8 cellular contexts compared by ENCODE assay signal in genomic region chr11:63768232-63769043, GRCh38. TPM values are rescaled to one million over a fixed set of nuclear protein-coding genes. Genes with fewer than 3 reads are reported as not detected.
DNase-seq lines count a peak whose midpoint lies in the region; ATAC-seq, FAIRE-seq and TF ChIP-seq lines count a peak whose summit lies in the region.

Gene ZFTA (minus strand): TSS chr11:63768775. CDS start chr11:63768622, 153 bp downstream.

- H3K4me3 ChIP-seq in HUES6 (ENCODE audit: low read depth, low read length) = peak within 1 kb of the TSS; percentile 80
- H3K4me3 ChIP-seq in pancreas = peak within 1 kb of the TSS; percentile 63 to 94 (median 86)

- FAIRE-seq in pancreas (lab: Jason Lieb, UNC) = no peak
- no peak for FAIRE-seq in urothelium cell line (lab: Jason Lieb, UNC)

- WGBS in pancreas, 2 donors = 0 to 1% methylated on average over 48 to 114 of the region's 114 CpGs

- no peaks in the 10 kb centered on the region for H3K9me3 ChIP-seq in HUES6 (ENCODE audit: control insufficient read depth, insufficient read depth, low read depth, low read length)
- no peaks in the 10 kb centered on the region for H3K9me3 ChIP-seq in pancreas

- H3K27me3 Mint-ChIP-seq in activated naive CD8-positive, alpha-beta T cell treated with anti-CD3 and anti-CD28 coated beads for 36 hours = peaks cover 14% of the 10 kb centered on the region

- H3K9me3 Mint-ChIP-seq in activated naive CD8-positive, alpha-beta T cell treated with anti-CD3 and anti-CD28 coated beads for 36 hours = no peaks in the 10 kb centered on the region

- TF ChIP-seq CTCF in pancreas (IDR thresholded peaks at IDR 0.05) = peak; percentile 14 to 62 (median 32)

- DNase-seq in AG20443 (ENCODE audit: low spot score) (peak; percentile 89), SK-MEL-5 (ENCODE audit: low read depth, low spot score) (peak; percentile 55), Right ventricle myocardium inferior (ENCODE audit: missing footprints) (peak; percentile 80), pancreas (peak; percentile 63 to 86 (median 74)), urothelium cell line (ENCODE audit: low spot score) (peak; percentile 84)
- peak; percentile 79 for DNase-seq in activated naive CD8-positive, alpha-beta T cell treated with anti-CD3 and anti-CD28 coated beads for 36 hours

- ATAC-seq in GM19324 (IDR thresholded peaks at IDR 0.05; ENCODE audit: low FRiP score, unreplicated experiment) = peak; percentile 60
- peak; percentile 39 for ATAC-seq in Right ventricle myocardium inferior
- ATAC-seq in pancreas = peak; percentile 32 to 54 (median 38)

- in situ Hi-C loops in SK-MEL-5 (cut with HindIII; ENCODE audit: low pct_unique_long_range_greater_than_20kb, low sequenced_read_pairs) = no loop called here

- intact Hi-C loops in Right ventricle myocardium inferior (cut with DNase I) = loop anchor here (1.0 to 10.0 kb wide), 3 partner anchors 45 to 386 kb away; partner anchors contain the start of gene SPINDOC
- intact Hi-C loops in pancreas (cut with DNase I) = loop anchor here in 2 of 3 donors (5.0 to 10.0 kb wide), 3 partner anchors 66 to 179 kb away; partner anchors contain the start of gene MARK2 (in 1 of the 2)

- H3K27ac Mint-ChIP-seq in activated naive CD8-positive, alpha-beta T cell treated with anti-CD3 and anti-CD28 coated beads for 36 hours = peak within 1 kb of the TSS; percentile 82

- peaks cover 22% of the 10 kb centered on the region for H3K4me1 Mint-ChIP-seq in activated naive CD8-positive, alpha-beta T cell treated with anti-CD3 and anti-CD28 coated beads for 36 hours

- H3K27me3 ChIP-seq in HUES6 (ENCODE audit: control insufficient read depth, insufficient read depth, low read length) = peaks cover 23% of the 10 kb centered on the region
- H3K27me3 ChIP-seq in pancreas = no peaks in the 10 kb centered on the region

- no peaks in the 10 kb centered on the region for H3K36me3 Mint-ChIP-seq in activated naive CD8-positive, alpha-beta T cell treated with anti-CD3 and anti-CD28 coated beads for 36 hours

- H3K4me1 ChIP-seq in HUES6 (ENCODE audit: control insufficient read depth, insufficient read depth, low read length) (peaks cover 41% of the 10 kb centered on the region), pancreas (peaks cover 0 to 3% (median 0%) of the 10 kb centered on the region in 3 donors)

- H3K9ac ChIP-seq in HUES6 (ENCODE audit: low read length) = peak within 1 kb of the TSS; percentile 76

- peak within 1 kb of the TSS; percentile 89 for H3K4me3 Mint-ChIP-seq in activated naive CD8-positive, alpha-beta T cell treated with anti-CD3 and anti-CD28 coated beads for 36 hours

- H3K36me3 ChIP-seq in HUES6 (ENCODE audit: control insufficient read depth, insufficient read depth, low read length) (peaks cover 6% of the 10 kb centered on the region; the same call in 1 of the 2 replicates), pancreas (no peaks in the 10 kb centered on the region)

- H3K27ac ChIP-seq in HUES6 (ENCODE audit: low read depth, low read length) (peak within 1 kb of the TSS; percentile 86), pancreas (peak within 1 kb of the TSS; percentile 35 to 69 (median 58))

RNA-seq across cellular contexts. Expression of gene ZFTA, which starts in this region (rescaled TPM):
- total RNA-seq in SK-MEL-5 (2014; rRNA removed; shearing (Covaris generic)) = 5.4 and 7.3 TPM in 2 replicates
- polyA plus RNA-seq in SK-MEL-5 (2015; cell fraction: cytosol; rRNA removed) = 6.5 and 8.5 TPM in 2 replicates
- 14.9 and 17.8 TPM in 2 replicates for polyA plus RNA-seq in SK-MEL-5 (2015; cell fraction: nucleus; rRNA removed)
- 1 to 10 TPM; 4.7 to 6.2 TPM for total RNA-seq in activated naive CD8-positive, alpha-beta T cell treated with anti-CD3 and anti-CD28 coated beads for 36 hours
- 12.6 TPM for total RNA-seq in Right ventricle myocardium inferior
- total RNA-seq in pancreas = 10 to 100 TPM in 1 of 6 donors, 1 to 10 TPM in 5; 4.3 to 11.3 (median 6.2) TPM
- polyA plus RNA-seq in pancreas = 10 to 100 TPM in 1 of 2 donors, 1 to 10 TPM in 1; 7.0 to 10.0 TPM

Comparison
In these comparisons a context has a peak if more than half of its experiments do, and no peak if none do; other contexts are left out.
1. Peak in every context shown above with its lines: DNase-seq, ATAC-seq, H3K4me3 ChIP-seq and H3K27ac ChIP-seq.